Comparison of ENCODE assay signal across 8 cellular contexts in genomic region chr19:57849162-57849665, GRCh38. TPM values are rescaled to one million over a fixed set of nuclear protein-coding genes. Genes with fewer than 3 reads are reported as not detected.
DNase-seq lines count a peak whose midpoint lies in the region; ATAC-seq and TF ChIP-seq lines count a peak whose summit lies in the region.
"Not testable (repeated sequence)": the region's sequence is repeated elsewhere in the genome, so short reads cannot be mapped to it uniquely, and the experiment has no call there.

No MANE protein-coding gene starts in this region.

- H3K36me3 Mint-ChIP-seq in natural killer cell treated with Interleukin-12 subunit alpha and Interleukin-12 subunit beta and Interleukin-15 and Interleukin-18, amount 100 ng/mL, for 72 hours, result peaks cover 23% of the 10 kb centered on the region

- not testable (repeated sequence) for H3K27me3 ChIP-seq in SJSA1 (replicated peaks); adipocyte (replicated peaks; ENCODE audit: control insufficient read depth, insufficient read depth, low read length); cardiac muscle cell; tibial artery

- DNase-seq in G401 (ENCODE audit: low spot score), result peak; percentile 15
- not testable (repeated sequence) for DNase-seq in SJSA1 (ENCODE audit: low read depth in 1 of 2, low spot score in 2 of 2); adipocyte (ENCODE audit: low read depth); cardiac muscle cell (ENCODE audit: low read depth in 1 of 2, low spot score in 1 of 2); natural killer cell treated with Interleukin-12 subunit alpha and Interleukin-12 subunit beta and Interleukin-15 and Interleukin-18, amount 100 ng/mL, for 72 hours (ENCODE audit: low spot score); tibial artery

- peak overlapping the region; percentile 90 to 96 for H3K27ac Mint-ChIP-seq in natural killer cell treated with Interleukin-12 subunit alpha and Interleukin-12 subunit beta and Interleukin-15 and Interleukin-18, amount 100 ng/mL, for 72 hours

- peaks cover 23 to 24% of the 10 kb centered on the region in 2 donors for H3K4me1 Mint-ChIP-seq in natural killer cell treated with Interleukin-12 subunit alpha and Interleukin-12 subunit beta and Interleukin-15 and Interleukin-18, amount 100 ng/mL, for 72 hours (ENCODE audit: low read depth in 2 of 2)

- H3K4me3 Mint-ChIP-seq in natural killer cell treated with Interleukin-12 subunit alpha and Interleukin-12 subunit beta and Interleukin-15 and Interleukin-18, amount 100 ng/mL, for 72 hours, result peak overlapping the region; percentile 97

- in situ Hi-C loops in G401 (cut with HindIII; ENCODE audit: low sequenced_read_pairs), result not testable (repeated sequence)

- not testable (repeated sequence) for H3K4me1 ChIP-seq in SJSA1 (replicated peaks); adipocyte (ENCODE audit: control insufficient read depth, insufficient read depth, low read length); cardiac muscle cell (ENCODE audit: low read depth)
- H3K4me1 ChIP-seq in tibial artery, result peaks cover 0 to 13% (median 9%) of the 10 kb centered on the region in 4 donors

- H3K27me3 Mint-ChIP-seq in natural killer cell treated with Interleukin-12 subunit alpha and Interleukin-12 subunit beta and Interleukin-15 and Interleukin-18, amount 100 ng/mL, for 72 hours, result not testable (repeated sequence)

- H3K27ac ChIP-seq in SJSA1, result not testable (repeated sequence)
- H3K27ac ChIP-seq in cardiac muscle cell, result peak overlapping the region; percentile 16
- H3K27ac ChIP-seq in tibial artery, result peak overlapping the region in 1 of 2 donors; percentile 69

- ATAC-seq in GM21619 (IDR thresholded peaks at IDR 0.05; ENCODE audit: unreplicated experiment), result peak; percentile 19
- ATAC-seq in HG03378 (IDR thresholded peaks at IDR 0.05; ENCODE audit: unreplicated experiment), result peak; percentile 25
- peak in 1 of 2 donors; percentile 25 for ATAC-seq in natural killer cell treated with Interleukin-12 subunit alpha and Interleukin-12 subunit beta and Interleukin-15 and Interleukin-18, amount 100 ng/mL, for 72 hours

- H3K9me3 ChIP-seq in SJSA1 (replicated peaks); adipocyte (ENCODE audit: control insufficient read depth, low read length); cardiac muscle cell (ENCODE audit: low read depth): not testable (repeated sequence)
- peaks cover 0 to 22% (median 0%) of the 10 kb centered on the region in 3 donors for H3K9me3 ChIP-seq in tibial artery

- not testable (repeated sequence) for H3K9ac ChIP-seq in adipocyte (ENCODE audit: low read length)

- intact Hi-C loops in tibial artery (cut with DNase I; ENCODE audit: low total_unique reads), result not testable (repeated sequence)

- not testable (repeated sequence) for TF ChIP-seq CTCF in cardiac muscle cell (IDR thresholded peaks at IDR 0.05; ENCODE audit: low read depth, low read length); tibial artery (IDR thresholded peaks at IDR 0.05)

- H3K4me3 ChIP-seq in SJSA1, result peak overlapping the region; percentile 51
- peak overlapping the region; percentile 95 for H3K4me3 ChIP-seq in adipocyte (ENCODE audit: low read length)
- H3K4me3 ChIP-seq in cardiac muscle cell, result not testable (repeated sequence)
- H3K4me3 ChIP-seq in tibial artery, result peak overlapping the region; percentile 67 to 69

- H3K36me3 ChIP-seq in SJSA1 (peaks cover 39% of the 10 kb centered on the region), tibial artery (peaks cover 21 to 35% (median 26%) of the 10 kb centered on the region in 3 donors)
- H3K36me3 ChIP-seq in adipocyte (ENCODE audit: control insufficient read depth, insufficient read depth, low read length, severe bottlenecking); cardiac muscle cell: not testable (repeated sequence)

- not testable (repeated sequence) for H3K9me3 Mint-ChIP-seq in natural killer cell treated with Interleukin-12 subunit alpha and Interleukin-12 subunit beta and Interleukin-15 and Interleukin-18, amount 100 ng/mL, for 72 hours

RNA-seq across cellular contexts. Expression of gene ZNF587, which starts 0.4 kb away (rescaled TPM):
- total RNA-seq in G401 (2014; rRNA removed; shearing (Covaris generic)), result 7.4 and 9.6 TPM in 2 replicates
- total RNA-seq in SJSA1 (2014; rRNA removed; shearing (Covaris generic)), result 12.3 and 13.3 TPM in 2 replicates
- 14.0 and 17.2 TPM in 2 replicates for total RNA-seq in cardiac muscle cell
- polyA plus RNA-seq in cardiac muscle cell, result 12.6 and 22.6 TPM in 2 replicates
- total RNA-seq in natural killer cell treated with Interleukin-12 subunit alpha and Interleukin-12 subunit beta and Interleukin-15 and Interleukin-18, amount 100 ng/mL, for 72 hours, result 10 to 100 TPM; 34.5 to 72.5 TPM

RNA-seq across cellular contexts. Expression of gene ZNF587B, which starts 19.1 kb away (rescaled TPM):
- total RNA-seq in G401 (2014; rRNA removed; shearing (Covaris generic)), result 6.0 and 12.8 TPM in 2 replicates
- total RNA-seq in SJSA1 (2014; rRNA removed; shearing (Covaris generic)), result 11.4 and 13.6 TPM in 2 replicates
- total RNA-seq in cardiac muscle cell, result 8.5 and 12.9 TPM in 2 replicates
- polyA plus RNA-seq in cardiac muscle cell, result 2.8 and 3.1 TPM in 2 replicates
- 10 to 100 TPM; 19.2 to 43.2 TPM for total RNA-seq in natural killer cell treated with Interleukin-12 subunit alpha and Interleukin-12 subunit beta and Interleukin-15 and Interleukin-18, amount 100 ng/mL, for 72 hours

RNA-seq across cellular contexts. Expression of gene ZNF552, which starts 34.5 kb away (rescaled TPM):
- total RNA-seq in G401 (2014; rRNA removed; shearing (Covaris generic)), result 2.8 and 7.8 TPM in 2 replicates
- 3.3 and 3.5 TPM in 2 replicates for total RNA-seq in SJSA1 (2014; rRNA removed; shearing (Covaris generic))
- total RNA-seq in cardiac muscle cell, result 3.8 and 6.6 TPM in 2 replicates
- 10.5 and 13.4 TPM in 2 replicates for polyA plus RNA-seq in cardiac muscle cell
- total RNA-seq in natural killer cell treated with Interleukin-12 subunit alpha and Interleukin-12 subunit beta and Interleukin-15 and Interleukin-18, amount 100 ng/mL, for 72 hours, result 10 to 100 TPM in 1 of 2 donors, 1 to 10 TPM in 1; 6.8 to 10.9 TPM

RNA-seq across cellular contexts. Expression of gene ZNF814, which starts 39.6 kb away (rescaled TPM):
- total RNA-seq in G401 (2014; rRNA removed; shearing (Covaris generic)), result 1.1 and 2.0 TPM in 2 replicates
- 1.1 and 10.2 TPM in 2 replicates for total RNA-seq in SJSA1 (2014; rRNA removed; shearing (Covaris generic))
- total RNA-seq in cardiac muscle cell, result 13.6 and 14.8 TPM in 2 replicates
- polyA plus RNA-seq in cardiac muscle cell, result 32.4 and 45.7 TPM in 2 replicates
- total RNA-seq in natural killer cell treated with Interleukin-12 subunit alpha and Interleukin-12 subunit beta and Interleukin-15 and Interleukin-18, amount 100 ng/mL, for 72 hours, result 10 to 100 TPM; 18.9 to 22.4 TPM
